ENCODE assay signal across 28 cellular contexts in the genomic region with DNA sequence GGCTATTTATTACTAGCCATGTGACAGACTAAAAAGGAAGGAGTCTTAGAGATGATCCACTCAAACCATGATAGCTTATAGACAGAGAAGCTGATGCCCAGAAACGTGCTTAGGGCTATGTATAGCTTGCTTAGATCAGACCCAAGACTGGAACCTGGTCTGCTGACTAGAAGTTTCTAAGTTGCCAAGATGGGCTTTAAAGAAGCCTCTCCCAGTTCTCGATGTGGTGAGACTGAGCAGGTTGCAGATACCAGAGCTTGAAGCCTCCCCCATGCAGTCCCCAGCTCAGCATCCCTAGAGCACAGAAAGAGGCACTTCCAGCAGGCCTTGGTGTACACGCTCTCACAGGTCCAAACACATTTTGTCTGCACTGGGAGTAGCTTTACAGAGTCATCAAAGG. TPM values are rescaled to one million over a fixed set of nuclear protein-coding genes. Genes with fewer than 3 reads are reported as not detected.
DNase-seq lines count a peak whose midpoint lies in the region; ATAC-seq, FAIRE-seq and TF ChIP-seq lines count a peak whose summit lies in the region.
"Had no signal": no experiment of that assay in that cellular context is flagged by ENCODE, and none has a peak within 500 bp of the region (broad histone marks: within the 10 kb centered on the region; RNA-seq: fewer than 3 reads in every experiment).

No MANE protein-coding gene starts in this region.

- H3F3A ChIP-seq in GM23338 (replicated peaks; ENCODE audit: low read depth), result no peaks in the 10 kb centered on the region

- H3K4me3 ChIP-seq in bronchial epithelial cell (ENCODE audit: low read depth, low read length) (no peak overlapping the region), hepatocyte (no peak overlapping the region), GM23338 (no peak overlapping the region)
- H3K4me3 ChIP-seq: BLaER1, GM12878 had no signal

- no peaks in the 10 kb centered on the region for H3K27me3 Mint-ChIP-seq in GM23338 (ENCODE audit: insufficient read depth, low read depth, poor library complexity)

- H3K9me2 ChIP-seq in hepatocyte (replicated peaks; ENCODE audit: insufficient read depth), result no peaks in the 10 kb centered on the region
- H3K9me2 ChIP-seq in GM23338 (ENCODE audit: insufficient read depth), result no peaks in the 10 kb centered on the region

- FAIRE-seq in bronchial epithelial cell (lab: Jason Lieb, UNC), result peak; percentile 36
- FAIRE-seq: A204.1, D721Med, GM12878, GM12892, GM18507 had no signal

- H3K36me3 Mint-ChIP-seq in GM23338 (ENCODE audit: low read depth), result no peaks in the 10 kb centered on the region
- H3K36me3 Mint-ChIP-seq: CD14-positive monocyte; CD4-positive, alpha-beta memory T cell; CD4-positive, CD25-positive, alpha-beta regulatory T cell; CD8-positive, alpha-beta memory T cell had no signal

- H3K27me3 ChIP-seq in bronchial epithelial cell (ENCODE audit: control insufficient read depth, insufficient read depth, low read length), result no peaks in the 10 kb centered on the region
- H3K27me3 ChIP-seq in hepatocyte, result no peaks in the 10 kb centered on the region
- no peaks in the 10 kb centered on the region for H3K27me3 ChIP-seq in GM23338 (ENCODE audit: insufficient read depth)
- H3K27me3 ChIP-seq: BE2C, BLaER1 had no signal

- in situ Hi-C loops in G401 (cut with HindIII; ENCODE audit: low sequenced_read_pairs), result no loop called here

- H2AFZ ChIP-seq in hepatocyte, result no peak overlapping the region
- no peak overlapping the region for H2AFZ ChIP-seq in GM23338

- H3K27ac Mint-ChIP-seq in GM23338, result no peak overlapping the region
- H3K27ac Mint-ChIP-seq: CD14-positive monocyte; CD4-positive, alpha-beta memory T cell; CD8-positive, alpha-beta memory T cell had no signal

- H3K4me1 Mint-ChIP-seq in GM23338, result no peaks in the 10 kb centered on the region
- H3K4me1 Mint-ChIP-seq: CD14-positive monocyte; CD4-positive, alpha-beta memory T cell; CD4-positive, CD25-positive, alpha-beta regulatory T cell; CD8-positive, alpha-beta memory T cell had no signal

- H4K20me1 ChIP-seq in hepatocyte (ENCODE audit: insufficient read depth, poor library complexity, severe bottlenecking), result no peaks in the 10 kb centered on the region
- no peaks in the 10 kb centered on the region for H4K20me1 ChIP-seq in GM23338 (replicated peaks; ENCODE audit: insufficient read depth)
- H4K20me1 ChIP-seq: BLaER1 had no signal

- H3K36me3 ChIP-seq in bronchial epithelial cell (ENCODE audit: control insufficient read depth, insufficient read depth, low read length), result no peaks in the 10 kb centered on the region
- H3K36me3 ChIP-seq in hepatocyte (replicated peaks; ENCODE audit: insufficient read depth, low read depth), result no peaks in the 10 kb centered on the region
- H3K36me3 ChIP-seq in GM23338 (ENCODE audit: insufficient read depth), result no peaks in the 10 kb centered on the region
- H3K36me3 ChIP-seq: BE2C, BLaER1 had no signal

- H3K4me1 ChIP-seq in hepatocyte (ENCODE audit: insufficient read depth) (peaks cover 20% of the 10 kb centered on the region), GM23338 (ENCODE audit: insufficient read depth) (no peaks in the 10 kb centered on the region)
- H3K4me1 ChIP-seq: BE2C, BLaER1 had no signal

- WGBS in hepatocyte (ENCODE audit: low lambda C conversion rate, missing lambda C conversion rate), result 65% methylated on average over 3 of the region's 3 CpGs

- no peak overlapping the region for H3K4me3 Mint-ChIP-seq in GM23338
- H3K4me3 Mint-ChIP-seq: CD14-positive monocyte; CD4-positive, alpha-beta memory T cell; CD4-positive, CD25-positive, alpha-beta regulatory T cell; CD8-positive, alpha-beta memory T cell had no signal

- H3K79me2 ChIP-seq in hepatocyte (no peaks in the 10 kb centered on the region), GM23338 (replicated peaks; ENCODE audit: insufficient read depth) (no peaks in the 10 kb centered on the region)

- H3K9me3 Mint-ChIP-seq in GM23338, result no peaks in the 10 kb centered on the region
- H3K9me3 Mint-ChIP-seq: CD4-positive, alpha-beta memory T cell had no signal

- H3K9me3 ChIP-seq in hepatocyte (ENCODE audit: low read depth), result no peaks in the 10 kb centered on the region
- H3K9me3 ChIP-seq: BE2C, BLaER1 had no signal

- TF ChIP-seq CTCF in bronchial epithelial cell (IDR thresholded peaks at IDR 0.05; ENCODE audit: insufficient read depth, low read length, severe bottlenecking), result no peak
- no peak for TF ChIP-seq CTCF in hepatocyte (IDR thresholded peaks at IDR 0.05; ENCODE audit: poor library complexity)
- TF ChIP-seq CTCF in GM23338 (conservative IDR thresholded peaks at IDR 0.05; ENCODE audit: low read depth in 2 of 2), result no peak

- DNase-seq in G401 (ENCODE audit: low spot score) (peak; percentile 36), NCI-H69 (lab: John Stamatoyannopoulos, UW) (peak; percentile 10), bronchial epithelial cell (ENCODE audit: low read depth) (no peak), hepatocyte (ENCODE audit: low spot score) (no peak), NCI-H1417 treated with DMSO at 0.1 percent for 48 hours (lab: John Stamatoyannopoulos, UW) (no peak), inferior parietal cortex (ENCODE audit: extremely low spot score) (no peak), GM23338 (ENCODE audit: low spot score) (no peak)
- DNase-seq: 8988T; ACHN; BE2C; C1 segment of cervical spinal cord; Calu3; CD4-positive, alpha-beta memory T cell; CD4-positive, CD25-positive, alpha-beta regulatory T cell; CD8-positive, alpha-beta memory T cell; COR-L47; DMS79 treated with DMSO at 0.1 percent for 48 hours; GDM1 had no signal

- H3K27ac ChIP-seq in hepatocyte, result peak overlapping the region; percentile 77
- H3K27ac ChIP-seq in GM23338 (ENCODE audit: low read depth), result no peak overlapping the region
- H3K27ac ChIP-seq: BLaER1 had no signal

- H3K4me2 ChIP-seq in hepatocyte (no peak overlapping the region), GM23338 (no peak overlapping the region)
- H3K4me2 ChIP-seq: BLaER1 had no signal

- ATAC-seq in HG02798 (IDR thresholded peaks at IDR 0.05; ENCODE audit: poor library complexity, unreplicated experiment), result no peak
- no peak for ATAC-seq in GM23338
- ATAC-seq: GM12878 had no signal

TF ChIP-seq in GM23338, 12 proteins besides CTCF, POLR2A, EP300 and RAD21:
- TF ChIP-seq ZNF331 (CRISPR knock-in tag; IDR thresholded peaks at IDR 0.05; ENCODE audit: low read depth) (no peak), CREB1 (CRISPR knock-in tag; IDR thresholded peaks at IDR 0.05; ENCODE audit: low read depth) (no peak), EZH2 (IDR thresholded peaks at IDR 0.05; ENCODE audit: low read depth, unreplicated experiment) (no peak), NANOG (IDR thresholded peaks at IDR 0.05; ENCODE audit: borderline replicate concordance) (no peak)

RNA-seq across cellular contexts. Expression of gene ATP10B, which starts 51.1 kb away (rescaled TPM):
- total RNA-seq in G401 (2014; rRNA removed; shearing (Covaris generic)), result not detected in 2 replicates
- total RNA-seq in bronchial epithelial cell (1.3 and 12.4 TPM in 2 replicates), hepatocyte (5.1 and 5.2 TPM in 2 replicates)
- polyA plus RNA-seq in hepatocyte (1.4 and 2.7 TPM in 2 replicates), GM23338 (2016; fragmentation: Nextera tagmentation; extraction: Ambion mirVana) (0.10 and 0.11 TPM in 2 replicates)
- 0.08 and 0.14 TPM in 2 replicates for total RNA-seq in GM23338 (2014; rRNA removed; shearing (Covaris generic))
- total RNA-seq: A673; CD4-positive, alpha-beta memory T cell; CD4-positive, CD25-positive, alpha-beta regulatory T cell; CD8-positive, alpha-beta memory T cell; GM12878 had no signal
- polyA plus RNA-seq: AG04450; CD14-positive monocyte; CD4-positive, alpha-beta memory T cell; CD4-positive, CD25-positive, alpha-beta regulatory T cell; CD8-positive, alpha-beta memory T cell; GM12878 had no signal

Comparison
In these comparisons a context has a peak if more than half of its experiments do, and no peak if none do; other contexts are left out.
1. DNase-seq: peak in G401 (single experiment) and NCI-H69 (single experiment); none in bronchial epithelial cell (single experiment), hepatocyte (single experiment), NCI-H1417 treated with DMSO at 0.1 percent for 48 hours (single experiment), inferior parietal cortex (single experiment) and GM23338 (single experiment).